Comparison of ENCODE assay signal across 8 cellular contexts in genomic region chr2:172465417-172466334, GRCh38. TPM values are rescaled to one million over a fixed set of nuclear protein-coding genes. Genes with fewer than 3 reads are reported as not detected.
DNase-seq lines count a peak whose midpoint lies in the region; ATAC-seq and TF ChIP-seq lines count a peak whose summit lies in the region.

No MANE protein-coding gene starts in this region.

- H3K36me3 ChIP-seq in HEK293 (ENCODE audit: control insufficient read depth in 2 of 2, insufficient read depth in 1 of 2, low read length in 2 of 2), result peaks cover 0 to 6% of the 10 kb centered on the region in 2 experiments; a peak in 2 of 3 replicates

- H3K9me3 ChIP-seq in CD4-positive, alpha-beta T cell (ENCODE audit: control insufficient read depth, low read length), result no peaks in the 10 kb centered on the region
- no peaks in the 10 kb centered on the region for H3K9me3 ChIP-seq in HEK293 (ENCODE audit: control insufficient read depth, insufficient read depth, low read depth, low read length)

- POLR2A ChIA-PET in CD4-positive, alpha-beta T cell (lab: Charles Lee), result interaction anchor here (0.6 to 8.7 kb wide), 4 partner anchors 21 to 89 kb away, joined by 3 to 482 read pairs (median 4); partner anchors contain the start of gene ITGA6
- POLR2A ChIA-PET in HEK293 (lab: Yijun Ruan, JAX), result no interaction called here

- no peaks in the 10 kb centered on the region for H3K27me3 Mint-ChIP-seq in CD4-positive, alpha-beta T cell

- intact Hi-C loops in CD4-positive, alpha-beta T cell (cut with DNase I, micrococcal nuclease), result loop anchor here (1.0 to 10.0 kb wide), 9 partner anchors 17 to 891 kb away; partner anchors contain the start of gene METAP1D (in 2 of the 2)

- H3K4me1 Mint-ChIP-seq in CD4-positive, alpha-beta T cell (ENCODE audit: low read depth), result peaks cover 79% of the 10 kb centered on the region

- ATAC-seq in CD4-positive, alpha-beta T cell (ENCODE audit: poor library complexity), result peak; percentile 40
- ATAC-seq in activated CD4-positive, CD25-positive, alpha-beta regulatory T cell treated with anti-CD3 and anti-CD28 coated beads, Interleukin-2, amount 50 U/mL, for 24 hours, result peak; percentile 58
- ATAC-seq in left lobe of liver (peak; percentile 92), GM19035 (IDR thresholded peaks at IDR 0.05; ENCODE audit: unreplicated experiment) (no peak)

- no peak overlapping the region for H3K4me3 ChIP-seq in HEK293 (ENCODE audit: low read depth, low read length)

- H3K27ac ChIP-seq in CD4-positive, alpha-beta T cell (ENCODE audit: low read depth, low read length), result peak overlapping the region; percentile 49
- H3K27ac ChIP-seq in HEK293 (ENCODE audit: extremely low read depth, low read depth, low read length), result no peak overlapping the region

- no peaks in the 10 kb centered on the region for H3K27me3 ChIP-seq in CD4-positive, alpha-beta T cell (ENCODE audit: control insufficient read depth, insufficient read depth, low read length)

- peak overlapping the region; percentile 93 for H3K27ac Mint-ChIP-seq in CD4-positive, alpha-beta T cell

- peaks cover 51% of the 10 kb centered on the region for H3K36me3 Mint-ChIP-seq in CD4-positive, alpha-beta T cell (ENCODE audit: low read depth)

- CTCF ChIA-PET in CD4-positive, alpha-beta T cell (lab: Charles Lee), result interaction anchor here (0.5 to 11.3 kb wide), 13 partner anchors 11 to 867 kb away, joined by 3 to 282 read pairs (median 3); partner anchors contain the start of gene ITGA6
- CTCF ChIA-PET in HEK293 (lab: Yijun Ruan, JAX), result interaction anchor here (0.5 to 10.7 kb wide), 33 partner anchors 11 to 908 kb away, joined by 3 to 213 read pairs (median 4); no protein-coding TSS in a partner anchor

- H3K9me3 Mint-ChIP-seq in CD4-positive, alpha-beta T cell, result no peaks in the 10 kb centered on the region

- no peaks in the 10 kb centered on the region for H3K4me1 ChIP-seq in HEK293 (ENCODE audit: control insufficient read depth, insufficient read depth, low read length)

- TF ChIP-seq CTCF in CD4-positive, alpha-beta T cell (IDR thresholded peaks at IDR 0.05), result peak; percentile 90
- TF ChIP-seq CTCF in HEK293 (tag by site-specific recombination; IDR thresholded peaks at IDR 0.05), result peak; percentile 75; the same call in 1 of the 2 replicates

- DNase-seq in CD4-positive, alpha-beta T cell, result peak; percentile 51 to 74 (median 66)
- DNase-seq in NCI-H460 (ENCODE audit: extremely low read depth, low read depth) (peak; percentile 87), cerebellar cortex (ENCODE audit: low spot score) (peak; percentile 84), left lobe of liver (ENCODE audit: low spot score) (peak; percentile 72)
- peak; percentile 63 for DNase-seq in stimulated activated CD4-positive, alpha-beta T cell treated with anti-CD3 and anti-CD28 coated beads, Interleukin-4, amount 100 ng/mL, for 1 hour

- H3K4me3 Mint-ChIP-seq in CD4-positive, alpha-beta T cell, result peak overlapping the region; percentile 73

TF ChIP-seq in HEK293, 187 proteins besides CTCF, POLR2A, EP300 and RAD21 (continues in another document):
- TF ChIP-seq PRDM1 (tag by site-specific recombination; IDR thresholded peaks at IDR 0.05) (0 out of 2 replicates have a peak, but pooled peaks have one; percentile 26), ZNF169 (tag by site-specific recombination; IDR thresholded peaks at IDR 0.05) (no peak), ZNF404 (tag by site-specific recombination; IDR thresholded peaks at IDR 0.05) (no peak), ZSCAN23 (tag by site-specific recombination; IDR thresholded peaks at IDR 0.05) (no peak), GLI2 (tag by site-specific recombination; IDR thresholded peaks at IDR 0.05; ENCODE audit: borderline replicate concordance, low read depth) (no peak), SCRT1 (tag by site-specific recombination; IDR thresholded peaks at IDR 0.05; ENCODE audit: borderline replicate concordance) (0 out of 2 replicates have a peak, but pooled peaks have one; percentile 43), ZNF561 (tag by site-specific recombination; IDR thresholded peaks at IDR 0.05; ENCODE audit: borderline replicate concordance) (0 out of 2 replicates have a peak, but pooled peaks have one; percentile 52), ZNF394 (tag by site-specific recombination; IDR thresholded peaks at IDR 0.05; ENCODE audit: borderline replicate concordance) (peak; percentile 34; the same call in 1 of the 2 replicates), ZNF654 (tag by site-specific recombination; IDR thresholded peaks at IDR 0.05; ENCODE audit: low read depth) (peak; percentile 95), ZNF266 (tag by site-specific recombination; IDR thresholded peaks at IDR 0.05; ENCODE audit: low read depth) (no peak), MZF1 (tag by site-specific recombination; IDR thresholded peaks at IDR 0.05; ENCODE audit: borderline replicate concordance) (no peak), GLIS1 (tag by site-specific recombination; IDR thresholded peaks at IDR 0.05) (0 out of 2 replicates have a peak, but pooled peaks have one; percentile 10), ZNF623 (tag by site-specific recombination; IDR thresholded peaks at IDR 0.05) (no peak), IKZF3 (tag by site-specific recombination; IDR thresholded peaks at IDR 0.05) (no peak), ZNF335 (tag by site-specific recombination; conservative IDR thresholded peaks at IDR 0.05) (peak; percentile 87), ZNF501 (tag by site-specific recombination; IDR thresholded peaks at IDR 0.05) (0 out of 2 replicates have a peak, but pooled peaks have one; percentile 42), ZBTB21 (tag by site-specific recombination; IDR thresholded peaks at IDR 0.05) (no peak), ZNF560 (tag by site-specific recombination; IDR thresholded peaks at IDR 0.05; ENCODE audit: borderline replicate concordance) (no peak), SCRT2 (tag by site-specific recombination; IDR thresholded peaks at IDR 0.05) (peak; percentile 94), ZNF24 (tag by site-specific recombination; IDR thresholded peaks at IDR 0.05) (0 out of 2 replicates have a peak, but pooled peaks have one; percentile 59)
- TF ChIP-seq, protein P1, sequence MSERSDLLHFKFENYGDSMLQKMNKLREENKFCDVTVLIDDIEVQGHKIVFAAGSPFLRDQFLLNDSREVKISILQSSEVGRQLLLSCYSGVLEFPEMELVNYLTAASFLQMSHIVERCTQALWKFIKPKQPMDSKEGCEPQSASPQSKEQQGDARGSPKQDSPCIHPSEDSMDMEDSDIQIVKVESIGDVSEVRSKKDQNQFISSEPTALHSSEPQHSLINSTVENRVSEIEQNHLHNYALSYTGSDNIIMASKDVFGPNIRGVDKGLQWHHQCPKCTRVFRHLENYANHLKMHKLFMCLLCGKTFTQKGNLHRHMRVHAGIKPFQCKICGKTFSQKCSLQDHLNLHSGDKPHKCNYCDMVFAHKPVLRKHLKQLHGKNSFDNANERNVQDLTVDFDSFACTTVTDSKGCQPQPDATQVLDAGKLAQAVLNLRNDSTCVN (tag by site-specific recombination; optimal IDR thresholded peaks at IDR 0.05), result peak; percentile 44
- TF ChIP-seq, protein P2, sequence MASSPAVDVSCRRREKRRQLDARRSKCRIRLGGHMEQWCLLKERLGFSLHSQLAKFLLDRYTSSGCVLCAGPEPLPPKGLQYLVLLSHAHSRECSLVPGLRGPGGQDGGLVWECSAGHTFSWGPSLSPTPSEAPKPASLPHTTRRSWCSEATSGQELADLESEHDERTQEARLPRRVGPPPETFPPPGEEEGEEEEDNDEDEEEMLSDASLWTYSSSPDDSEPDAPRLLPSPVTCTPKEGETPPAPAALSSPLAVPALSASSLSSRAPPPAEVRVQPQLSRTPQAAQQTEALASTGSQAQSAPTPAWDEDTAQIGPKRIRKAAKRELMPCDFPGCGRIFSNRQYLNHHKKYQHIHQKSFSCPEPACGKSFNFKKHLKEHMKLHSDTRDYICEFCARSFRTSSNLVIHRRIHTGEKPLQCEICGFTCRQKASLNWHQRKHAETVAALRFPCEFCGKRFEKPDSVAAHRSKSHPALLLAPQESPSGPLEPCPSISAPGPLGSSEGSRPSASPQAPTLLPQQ (tag by site-specific recombination; IDR thresholded peaks at IDR 0.05), result peak; percentile 58; the same call in 1 of the 2 replicates
- TF ChIP-seq, protein P3, sequence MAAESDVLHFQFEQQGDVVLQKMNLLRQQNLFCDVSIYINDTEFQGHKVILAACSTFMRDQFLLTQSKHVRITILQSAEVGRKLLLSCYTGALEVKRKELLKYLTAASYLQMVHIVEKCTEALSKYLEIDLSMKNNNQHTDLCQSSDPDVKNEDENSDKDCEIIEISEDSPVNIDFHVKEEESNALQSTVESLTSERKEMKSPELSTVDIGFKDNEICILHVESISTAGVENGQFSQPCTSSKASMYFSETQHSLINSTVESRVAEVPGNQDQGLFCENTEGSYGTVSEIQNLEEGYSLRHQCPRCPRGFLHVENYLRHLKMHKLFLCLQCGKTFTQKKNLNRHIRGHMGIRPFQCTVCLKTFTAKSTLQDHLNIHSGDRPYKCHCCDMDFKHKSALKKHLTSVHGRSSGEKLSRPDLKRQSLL (tag by site-specific recombination; IDR thresholded peaks at IDR 0.05), result no peak
- TF ChIP-seq, protein P4, sequence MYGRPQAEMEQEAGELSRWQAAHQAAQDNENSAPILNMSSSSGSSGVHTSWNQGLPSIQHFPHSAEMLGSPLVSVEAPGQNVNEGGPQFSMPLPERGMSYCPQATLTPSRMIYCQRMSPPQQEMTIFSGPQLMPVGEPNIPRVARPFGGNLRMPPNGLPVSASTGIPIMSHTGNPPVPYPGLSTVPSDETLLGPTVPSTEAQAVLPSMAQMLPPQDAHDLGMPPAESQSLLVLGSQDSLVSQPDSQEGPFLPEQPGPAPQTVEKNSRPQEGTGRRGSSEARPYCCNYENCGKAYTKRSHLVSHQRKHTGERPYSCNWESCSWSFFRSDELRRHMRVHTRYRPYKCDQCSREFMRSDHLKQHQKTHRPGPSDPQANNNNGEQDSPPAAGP (tag by site-specific recombination; IDR thresholded peaks at IDR 0.05), result 0 out of 2 replicates have a peak, but pooled peaks have one; percentile 27

RNA-seq across cellular contexts. Expression of gene ITGA6, which starts 38.3 kb away (rescaled TPM):
- total RNA-seq in CD4-positive, alpha-beta T cell, result 10 to 100 TPM; 53.5 to 58.0 TPM
- 180 and 184 TPM in 2 replicates for total RNA-seq in NCI-H460 (2014; rRNA removed; shearing (Covaris generic))
- polyA plus RNA-seq in NCI-H460 (2014; cell fraction: nucleus; rRNA removed), result 61.4 and 113 TPM in 2 replicates
- total RNA-seq in left lobe of liver, result 13.5 TPM
